ENCODE assay signal across 10 cellular contexts in the genomic region with DNA sequence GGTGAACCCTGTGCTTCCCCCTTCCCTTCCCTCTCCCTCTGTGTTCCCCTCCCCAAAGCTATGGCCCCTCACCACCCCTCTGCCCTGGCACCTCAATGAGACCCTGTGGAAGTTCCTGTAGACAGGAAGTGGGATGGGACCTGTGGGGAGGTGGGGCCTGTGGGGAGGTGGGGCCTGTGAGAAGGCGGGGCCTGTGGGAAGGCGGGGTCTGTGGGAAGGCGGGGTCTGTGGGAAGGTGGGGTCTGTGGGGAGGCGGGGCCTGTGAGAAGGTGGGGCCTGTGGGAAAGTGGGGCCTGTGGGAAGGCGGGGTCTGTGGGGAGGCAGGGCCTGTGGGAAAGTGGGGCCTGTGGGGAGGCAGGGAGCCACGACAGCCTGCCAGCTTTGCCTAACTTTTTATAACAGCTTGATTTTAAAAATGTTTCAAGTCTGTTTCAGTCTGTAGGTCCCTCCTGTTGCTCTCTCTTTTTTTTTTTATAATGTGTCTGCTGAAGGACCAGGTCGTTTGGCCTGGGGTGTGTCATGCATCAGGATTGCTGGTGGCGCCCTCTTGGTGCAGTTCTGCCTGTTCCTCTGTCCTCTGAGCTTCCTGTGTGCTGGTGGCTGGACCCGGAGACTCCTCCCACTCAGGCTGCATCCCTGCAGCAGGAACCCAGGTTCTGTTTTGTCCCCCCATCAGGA.
DNase-seq lines count a peak whose midpoint lies in the region; ATAC-seq, FAIRE-seq and TF ChIP-seq lines count a peak whose summit lies in the region.
"Had no signal": no experiment of that assay in that cellular context is flagged by ENCODE, and none has a peak within 500 bp of the region (broad histone marks: within the 10 kb centered on the region; RNA-seq: fewer than 3 reads in every experiment).

No MANE protein-coding gene starts in this region.

- CTCF ChIA-PET in GM12878 (lab: Yijun Ruan, JAX): interaction anchor here (0.6 to 0.7 kb wide), 2 partner anchors 13 to 70 kb away, joined by 3 read pairs; no protein-coding TSS in a partner anchor

- TF ChIP-seq POLR2A in GM12878 (IDR thresholded peaks at IDR 0.05; ENCODE audit: low read depth, low read length): no peak

- DNase-seq in Right ventricle myocardium superior: no peak
- no peak for DNase-seq in left ventricle myocardium inferior
- no peak for DNase-seq in GM12878 (ENCODE audit: low read depth, low spot score)
- peak; percentile 50 for DNase-seq in stimulated activated CD8-positive, alpha-beta memory T cell treated with anti-CD3 and anti-CD28 coated beads, Interleukin-4, amount 100 ng/mL, for 48 hours
- DNase-seq in RKO (ENCODE audit: low spot score): no peak

- RAD21 ChIA-PET in GM12878 (lab: Charles Lee; ENCODE audit: unreplicated experiment): no interaction called here

- H3K4me1 ChIP-seq in left ventricle myocardium inferior (peaks cover 16% of the 10 kb centered on the region), GM12878 (ENCODE audit: control insufficient read depth, insufficient read depth, low read length) (no peaks in the 10 kb centered on the region)

- no TSS peak for BruUV-seq in GM12878 (replicated peaks; lab: Mats Ljungman, UMichigan)

- no peaks in the 10 kb centered on the region for H3K36me3 ChIP-seq in left ventricle myocardium inferior
- no peaks in the 10 kb centered on the region for H3K36me3 ChIP-seq in GM12878 (ENCODE audit: control insufficient read depth in 2 of 2, insufficient read depth in 2 of 2, low read length in 1 of 2)

- no peak overlapping the region for H3K9ac ChIP-seq in GM12878 (ENCODE audit: control insufficient read depth, insufficient read depth, low read length)

- 21% methylated on average over 5 of the region's 9 CpGs for WGBS in GM12878 (ENCODE audit: insufficient coverage, insufficient replicate concordance, low lambda C conversion rate, missing lambda C conversion rate)

- FAIRE-seq in GM12878 (lab: Jason Lieb, UNC): no peak
- FAIRE-seq: D721Med had no signal

- in situ Hi-C loops in GM12878 (cut with MboI): no loop called here

- H3K27me3 ChIP-seq in left ventricle myocardium inferior (ENCODE audit: low read depth) (peaks cover 36% of the 10 kb centered on the region), GM12878 (replicated peaks in 1 of 2; ENCODE audit: control insufficient read depth in 2 of 2, insufficient read depth in 2 of 2, low read length in 1 of 2) (peaks cover 2 to 5% of the 10 kb centered on the region in 2 experiments; a peak in 3 of 4 replicates)

- intact Hi-C loops in Right ventricle myocardium superior (cut with DNase I): no loop called here
- intact Hi-C loops in left ventricle myocardium inferior (cut with micrococcal nuclease): no loop called here
- intact Hi-C loops in GM12878 (cut with micrococcal nuclease; ENCODE audit: unreplicated experiment): no loop called here

- SMC1A ChIA-PET in GM12878 (lab: Charles Lee; ENCODE audit: uncharacterized antibody, unreplicated experiment): interaction anchor here (0.6 kb wide), 1 partner anchor 67 kb away, joined by 4 read pairs; no protein-coding TSS in a partner anchor

- H3K4me2 ChIP-seq in GM12878 (ENCODE audit: control insufficient read depth, insufficient read depth): no peak overlapping the region

- POLR2A ChIA-PET in GM12878 (lab: Charles Lee): no interaction called here

- TF ChIP-seq RAD21 in GM12878 (IDR thresholded peaks at IDR 0.05; ENCODE audit: insufficient read depth, low read depth, low read length): no peak

- H2AFZ ChIP-seq in GM12878 (ENCODE audit: control insufficient read depth, low read depth, low read length): no peak overlapping the region

- H3K27ac ChIP-seq in left ventricle myocardium inferior (replicated peaks) (no peak overlapping the region), GM12878 (ENCODE audit: control insufficient read depth, insufficient read depth) (no peak overlapping the region)
- H3K27ac ChIP-seq: VCaP had no signal

- TF ChIP-seq EP300 in GM12878 (IDR thresholded peaks at IDR 0.05; ENCODE audit: borderline replicate concordance in 1 of 2, control insufficient read depth in 1 of 2, low read depth in 2 of 2, low read length in 2 of 2): no peak

- TF ChIP-seq CTCF in left ventricle myocardium inferior (IDR thresholded peaks at IDR 0.05; ENCODE audit: borderline replicate concordance) (no peak), LNCAP (IDR thresholded peaks at IDR 0.05) (0 out of 2 replicates have a peak, but pooled peaks have one; percentile 13), GM12878 (IDR thresholded peaks at IDR 0.05 in 2 of 3, conservative IDR thresholded peaks at IDR 0.05 in 1 of 3; ENCODE audit: control insufficient read depth in 2 of 3, extremely low read depth in 1 of 3, insufficient read depth in 1 of 3, low read depth in 3 of 3, low read length in 3 of 3) (peak in 1 of 3 experiments; percentile 17; a peak in 1 of 6 replicates)

- peaks cover 5% of the 10 kb centered on the region for H3K9me3 ChIP-seq in left ventricle myocardium inferior (replicated peaks)
- no peaks in the 10 kb centered on the region; the same call in 2 of the 3 replicates for H3K9me3 ChIP-seq in GM12878 (replicated peaks; ENCODE audit: control insufficient read depth, insufficient read depth, low read length)

- ATAC-seq in Right ventricle myocardium superior (ENCODE audit: poor library complexity): peak; percentile 11
- peak; percentile 82 for ATAC-seq in GM12878
- ATAC-seq in GM19324 (IDR thresholded peaks at IDR 0.05; ENCODE audit: low FRiP score, unreplicated experiment): no peak
- ATAC-seq in GM21737 (IDR thresholded peaks at IDR 0.05; ENCODE audit: unreplicated experiment): no peak

- no peak overlapping the region for H3K4me3 ChIP-seq in left ventricle myocardium inferior
- no peak overlapping the region for H3K4me3 ChIP-seq in GM12878

- H4K20me1 ChIP-seq in GM12878 (ENCODE audit: control insufficient read depth, insufficient read depth): no peaks in the 10 kb centered on the region

- no peaks in the 10 kb centered on the region for H3K79me2 ChIP-seq in GM12878 (ENCODE audit: control insufficient read depth, insufficient read depth, low read length)

TF ChIP-seq in GM12878, 131 proteins besides CTCF, POLR2A, EP300 and RAD21:
- TF ChIP-seq TBL1XR1 (IDR thresholded peaks at IDR 0.05; ENCODE audit: low read depth, low read length) (no peak), SPI1 (IDR thresholded peaks at IDR 0.05; ENCODE audit: borderline replicate concordance, insufficient read depth, low read depth, low read length) (peak; percentile 4; the same call in 1 of the 2 replicates)

Comparison
In these comparisons a context has a peak if more than half of its experiments do, and no peak if none do; other contexts are left out.
1. ATAC-seq: peak in Right ventricle myocardium superior (single experiment) and GM12878 (single experiment); none in GM19324 (single experiment) and GM21737 (single experiment).